ENCODE assay signal across 8 cellular contexts in the genomic region with DNA sequence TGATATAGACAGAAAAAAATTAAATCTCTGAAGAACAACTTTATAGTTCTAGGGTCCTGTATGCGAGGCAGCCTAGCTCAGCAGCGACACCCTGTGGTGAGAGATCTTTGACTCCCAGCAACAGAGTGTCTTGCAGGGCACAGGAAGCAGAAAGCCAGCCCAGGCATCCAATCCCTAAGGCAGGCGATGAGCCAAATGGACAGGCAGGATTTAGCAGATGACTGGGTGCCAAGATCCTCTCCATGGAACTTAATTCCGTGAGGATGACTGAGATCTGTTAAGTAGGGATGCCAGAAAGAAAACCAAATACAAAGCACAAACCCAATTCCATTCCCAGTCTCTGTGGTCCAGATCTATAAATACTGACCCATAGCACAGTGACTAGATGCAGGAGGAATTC. TPM values are rescaled to one million over a fixed set of nuclear protein-coding genes. Genes with fewer than 3 reads are reported as not detected.
DNase-seq lines count a peak whose midpoint lies in the region; ATAC-seq and TF ChIP-seq lines count a peak whose summit lies in the region.

No MANE protein-coding gene starts in this region.

- H3K27me3 Mint-ChIP-seq in activated naive CD8-positive, alpha-beta T cell treated with anti-CD3 and anti-CD28 coated beads, Interleukin-2, amount 50 U/mL, for 24 hours: no peaks in the 10 kb centered on the region

- peaks cover 2% of the 10 kb centered on the region for H3K36me3 Mint-ChIP-seq in activated naive CD8-positive, alpha-beta T cell treated with anti-CD3 and anti-CD28 coated beads, Interleukin-2, amount 50 U/mL, for 24 hours (ENCODE audit: low read depth)

- peak; percentile 59 for ATAC-seq in activated naive CD8-positive, alpha-beta T cell treated with anti-CD3 and anti-CD28 coated beads, Interleukin-2, amount 50 U/mL, for 24 hours
- ATAC-seq in heart left ventricle (peak; percentile 60 to 88 (median 82)), GM21717 (IDR thresholded peaks at IDR 0.05; ENCODE audit: unreplicated experiment) (no peak), HG02973 (IDR thresholded peaks at IDR 0.05; ENCODE audit: unreplicated experiment) (no peak)

- H3K27ac ChIP-seq in heart left ventricle: no peak overlapping the region

- no peak for TF ChIP-seq POLR2A in heart left ventricle (IDR thresholded peaks at IDR 0.05)

- no peaks in the 10 kb centered on the region for H3K27me3 ChIP-seq in heart left ventricle

- peak; percentile 24 for DNase-seq in GM12864 (ENCODE audit: low read depth)
- DNase-seq in NCI-H1105 (lab: John Stamatoyannopoulos, UW): peak; percentile 76
- DNase-seq in T follicular helper cell (ENCODE audit: low read depth): peak; percentile 46
- DNase-seq in activated naive CD8-positive, alpha-beta T cell treated with anti-CD3 and anti-CD28 coated beads, Interleukin-2, amount 50 U/mL, for 24 hours: peak; percentile 84
- peak; percentile 74 to 83 (median 77) for DNase-seq in heart left ventricle
- peak; percentile 66 for DNase-seq in putamen (ENCODE audit: low spot score)

- H3K9me3 ChIP-seq in heart left ventricle: no peaks in the 10 kb centered on the region

- H3K4me3 ChIP-seq in GM12864 (ENCODE audit: low read depth, low read length): no peak overlapping the region
- H3K4me3 ChIP-seq in heart left ventricle: no peak overlapping the region

- no peak overlapping the region for H3K27ac Mint-ChIP-seq in activated naive CD8-positive, alpha-beta T cell treated with anti-CD3 and anti-CD28 coated beads, Interleukin-2, amount 50 U/mL, for 24 hours

- H3K9me3 Mint-ChIP-seq in activated naive CD8-positive, alpha-beta T cell treated with anti-CD3 and anti-CD28 coated beads, Interleukin-2, amount 50 U/mL, for 24 hours: no peaks in the 10 kb centered on the region

- intact Hi-C loops in heart left ventricle (cut with DNase I): loop anchor here (1.0 to 10.0 kb wide), 17 partner anchors 73 to 507 kb away; no protein-coding TSS in a partner anchor

- whole genome bisulfite sequencing in heart left ventricle, 4 donors: 2 to 14% (median 6%) methylated on average over 4 of the region's 4 CpGs

- peaks cover 0 to 13% (median 1%) of the 10 kb centered on the region in 12 donors for H3K4me1 ChIP-seq in heart left ventricle

- peaks cover 13% of the 10 kb centered on the region for H3K4me1 Mint-ChIP-seq in activated naive CD8-positive, alpha-beta T cell treated with anti-CD3 and anti-CD28 coated beads, Interleukin-2, amount 50 U/mL, for 24 hours

- TF ChIP-seq CTCF in GM12864 (IDR thresholded peaks at IDR 0.05; ENCODE audit: low read depth, low read length, missing control alignments): peak; percentile 87
- peak; percentile 88 to 99 (median 92) for TF ChIP-seq CTCF in heart left ventricle (IDR thresholded peaks at IDR 0.05)

- H3K36me3 ChIP-seq in heart left ventricle: peaks cover 0 to 20% (median 0%) of the 10 kb centered on the region in 9 donors

- no peak overlapping the region for H3K4me3 Mint-ChIP-seq in activated naive CD8-positive, alpha-beta T cell treated with anti-CD3 and anti-CD28 coated beads, Interleukin-2, amount 50 U/mL, for 24 hours

RNA-seq across cellular contexts. Expression of gene HLCS, which starts 38.8 kb away (rescaled TPM):
- total RNA-seq in heart left ventricle: 10 to 100 TPM in 2 of 9 donors, 1 to 10 TPM in 7; 5.3 to 15.2 (median 7.1) TPM
- polyA plus RNA-seq in heart left ventricle: 1 to 10 TPM; 1.8 to 4.9 TPM

Comparison
In these comparisons a context has a peak if more than half of its experiments do, and no peak if none do; other contexts are left out.
1. DNase-seq: peak in every context shown above with its lines; median percentile 84 in activated naive CD8-positive, alpha-beta T cell treated with anti-CD3 and anti-CD28 coated beads, Interleukin-2, amount 50 U/mL, for 24 hours; 77 in heart left ventricle; 76 in NCI-H1105; 66 in putamen; 46 in T follicular helper cell; 24 in GM12864.
2. ATAC-seq: peak in activated naive CD8-positive, alpha-beta T cell treated with anti-CD3 and anti-CD28 coated beads, Interleukin-2, amount 50 U/mL, for 24 hours (single experiment) and heart left ventricle (4 of 4); none in GM21717 (single experiment) and HG02973 (single experiment).